21 cellular contexts compared by ENCODE assay signal in the genomic region with DNA sequence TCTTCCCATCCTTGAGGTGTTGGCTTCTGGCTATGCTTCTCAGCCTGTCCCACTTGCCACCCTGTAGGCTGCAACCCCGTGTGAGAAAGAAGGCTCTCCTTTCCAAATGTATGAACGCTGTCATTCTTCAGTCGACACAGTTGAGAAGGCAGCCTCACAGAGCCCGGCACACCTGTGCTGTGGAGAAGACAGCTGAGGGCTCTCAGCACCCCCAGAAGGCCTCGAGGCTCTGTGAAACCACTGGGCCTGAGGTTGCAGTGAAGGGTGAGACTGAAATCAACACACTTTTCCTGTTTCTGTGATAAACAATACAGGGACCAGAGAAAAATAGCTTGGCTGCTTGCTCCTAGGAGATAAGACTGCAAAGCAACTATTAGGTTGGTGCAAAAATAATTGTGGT. TPM values are rescaled to one million over a fixed set of nuclear protein-coding genes. Genes with fewer than 3 reads are reported as not detected.
A peak's percentile ranks its signal among the peaks of the same experiment; 100 is the strongest.
DNase-seq lines count a peak whose midpoint lies in the region; ATAC-seq, FAIRE-seq and TF ChIP-seq lines count a peak whose summit lies in the region.
"Had no signal": no experiment of that assay in that cellular context is flagged by ENCODE, and none has a peak within 500 bp of the region (broad histone marks: within the 10 kb centered on the region; RNA-seq: fewer than 3 reads in every experiment).

No MANE protein-coding gene starts in this region.

- H3K4me3 Mint-ChIP-seq in naive thymus-derived CD4-positive, alpha-beta T cell, result no peak overlapping the region
- no peak overlapping the region for H3K4me3 Mint-ChIP-seq in CD8-positive, alpha-beta T cell
- no peak overlapping the region for H3K4me3 Mint-ChIP-seq in activated naive CD4-positive, alpha-beta T cell treated with anti-CD3 and anti-CD28 coated beads for 36 hours
- H3K4me3 Mint-ChIP-seq: nephron; stimulated activated naive CD8-positive, alpha-beta T cell treated with anti-CD3 and anti-CD28 coated beads, Interleukin-15, Interleukin-2, amounts not matched to agents 100 ng/mL and 50 ng/mL, for 24 hours; T-helper 17 cell had no signal

- no peak overlapping the region for H3K9ac ChIP-seq in GM12878 (ENCODE audit: control insufficient read depth, insufficient read depth, low read length)

- POLR2A ChIA-PET in GM12878 (lab: Charles Lee), result no interaction called here
- POLR2A ChIA-PET in naive thymus-derived CD4-positive, alpha-beta T cell (lab: Charles Lee), result no interaction called here
- POLR2A ChIA-PET in CD8-positive, alpha-beta T cell (lab: Charles Lee), result no interaction called here

- no peak for FAIRE-seq in GM12878 (lab: Jason Lieb, UNC)
- FAIRE-seq: G401.6 had no signal

- 0% methylated on average over 5 of the region's 5 CpGs for WGBS in GM12878 (ENCODE audit: insufficient coverage, insufficient replicate concordance, low lambda C conversion rate, missing lambda C conversion rate)

- in situ Hi-C loops in GM12878 (cut with MboI), result no loop called here

- TF ChIP-seq POLR2A in GM12878 (IDR thresholded peaks at IDR 0.05; ENCODE audit: low read depth, low read length), result no peak

- no peaks in the 10 kb centered on the region for H4K20me1 ChIP-seq in GM12878 (ENCODE audit: control insufficient read depth, insufficient read depth)

- H3K27ac Mint-ChIP-seq in naive thymus-derived CD4-positive, alpha-beta T cell, result no peak overlapping the region
- H3K27ac Mint-ChIP-seq in CD8-positive, alpha-beta T cell, result no peak overlapping the region
- no peak overlapping the region for H3K27ac Mint-ChIP-seq in activated naive CD4-positive, alpha-beta T cell treated with anti-CD3 and anti-CD28 coated beads for 36 hours
- H3K27ac Mint-ChIP-seq: nephron; stimulated activated naive CD8-positive, alpha-beta T cell treated with anti-CD3 and anti-CD28 coated beads, Interleukin-15, Interleukin-2, amounts not matched to agents 100 ng/mL and 50 ng/mL, for 24 hours; T-helper 17 cell had no signal

- RAD21 ChIA-PET in GM12878 (lab: Charles Lee; ENCODE audit: unreplicated experiment), result no interaction called here

- H3K4me2 ChIP-seq in GM12878 (ENCODE audit: control insufficient read depth, insufficient read depth), result peak overlapping the region; percentile 30; the same call in 1 of the 2 replicates
- H3K4me2 ChIP-seq: hepatocyte had no signal

- H3K9me3 ChIP-seq in right atrium auricular region (no peaks in the 10 kb centered on the region), GM12878 (replicated peaks; ENCODE audit: control insufficient read depth, insufficient read depth, low read length) (no peaks in the 10 kb centered on the region)
- no peaks in the 10 kb centered on the region for H3K9me3 ChIP-seq in naive thymus-derived CD4-positive, alpha-beta T cell (ENCODE audit: control insufficient read depth in 2 of 3, low read length in 3 of 3)
- no peaks in the 10 kb centered on the region for H3K9me3 ChIP-seq in CD8-positive, alpha-beta T cell (ENCODE audit: low read length)

- H3K9me3 Mint-ChIP-seq in naive thymus-derived CD4-positive, alpha-beta T cell, result peaks cover 0 to 1% (median 0%) of the 10 kb centered on the region in 11 donors
- no peaks in the 10 kb centered on the region for H3K9me3 Mint-ChIP-seq in CD8-positive, alpha-beta T cell
- no peaks in the 10 kb centered on the region for H3K9me3 Mint-ChIP-seq in activated naive CD4-positive, alpha-beta T cell treated with anti-CD3 and anti-CD28 coated beads for 36 hours
- H3K9me3 Mint-ChIP-seq: CD8-positive, alpha-beta memory T cell; nephron; stimulated activated naive CD8-positive, alpha-beta T cell treated with anti-CD3 and anti-CD28 coated beads, Interleukin-15, Interleukin-2, amounts not matched to agents 100 ng/mL and 50 ng/mL, for 24 hours had no signal

- H3K27me3 ChIP-seq in right atrium auricular region (no peaks in the 10 kb centered on the region), GM12878 (replicated peaks in 1 of 2; ENCODE audit: control insufficient read depth in 2 of 2, insufficient read depth in 2 of 2, low read length in 1 of 2) (no peaks in the 10 kb centered on the region)
- no peaks in the 10 kb centered on the region for H3K27me3 ChIP-seq in naive thymus-derived CD4-positive, alpha-beta T cell (ENCODE audit: control insufficient read depth in 2 of 2, insufficient read depth in 2 of 2, low read length in 2 of 2)
- no peaks in the 10 kb centered on the region for H3K27me3 ChIP-seq in CD8-positive, alpha-beta T cell (ENCODE audit: insufficient read depth, low read length)
- H3K27me3 ChIP-seq: hepatocyte had no signal

- no TSS peak for BruUV-seq in GM12878 (replicated peaks; lab: Mats Ljungman, UMichigan)

- H3K4me1 ChIP-seq in right atrium auricular region, result no peaks in the 10 kb centered on the region
- H3K4me1 ChIP-seq in GM12878 (ENCODE audit: control insufficient read depth, insufficient read depth, low read length), result peaks cover 8% of the 10 kb centered on the region
- no peaks in the 10 kb centered on the region for H3K4me1 ChIP-seq in naive thymus-derived CD4-positive, alpha-beta T cell (ENCODE audit: control insufficient read depth in 2 of 2, insufficient read depth in 2 of 2, low read length in 2 of 2)
- no peaks in the 10 kb centered on the region for H3K4me1 ChIP-seq in CD8-positive, alpha-beta T cell (ENCODE audit: insufficient read depth, low read length)

- intact Hi-C loops in left ventricle myocardium superior (cut with micrococcal nuclease), result no loop called here
- intact Hi-C loops in GM12878 (cut with micrococcal nuclease; ENCODE audit: unreplicated experiment), result no loop called here
- intact Hi-C loops in naive thymus-derived CD4-positive, alpha-beta T cell (cut with micrococcal nuclease), result no loop called here
- intact Hi-C loops in CD8-positive, alpha-beta T cell (cut with DNase I, micrococcal nuclease), result no loop called here
- intact Hi-C loops in activated naive CD4-positive, alpha-beta T cell treated with anti-CD3 and anti-CD28 coated beads for 36 hours (cut with micrococcal nuclease), result no loop called here

- no peaks in the 10 kb centered on the region for H3K36me3 ChIP-seq in right atrium auricular region
- no peaks in the 10 kb centered on the region for H3K36me3 ChIP-seq in GM12878 (ENCODE audit: control insufficient read depth in 2 of 2, insufficient read depth in 2 of 2, low read length in 1 of 2)
- no peaks in the 10 kb centered on the region for H3K36me3 ChIP-seq in naive thymus-derived CD4-positive, alpha-beta T cell (ENCODE audit: control insufficient read depth in 2 of 3, insufficient read depth in 3 of 3, low read length in 3 of 3)
- no peaks in the 10 kb centered on the region for H3K36me3 ChIP-seq in CD8-positive, alpha-beta T cell (ENCODE audit: insufficient read depth, low read length)

- no peak for TF ChIP-seq RAD21 in GM12878 (IDR thresholded peaks at IDR 0.05; ENCODE audit: insufficient read depth, low read depth, low read length)

- SMC1A ChIA-PET in GM12878 (lab: Charles Lee; ENCODE audit: uncharacterized antibody, unreplicated experiment), result interaction anchor here (0.6 kb wide), 1 partner anchor 185 kb away, joined by 3 read pairs; no protein-coding TSS in a partner anchor

- H3K27me3 Mint-ChIP-seq in naive thymus-derived CD4-positive, alpha-beta T cell, result peaks cover 0 to 34% (median 0%) of the 10 kb centered on the region in 5 donors
- no peaks in the 10 kb centered on the region for H3K27me3 Mint-ChIP-seq in CD8-positive, alpha-beta T cell (ENCODE audit: low read depth)
- H3K27me3 Mint-ChIP-seq in activated naive CD4-positive, alpha-beta T cell treated with anti-CD3 and anti-CD28 coated beads for 36 hours (ENCODE audit: low read depth), result no peaks in the 10 kb centered on the region
- H3K27me3 Mint-ChIP-seq: stimulated activated naive CD8-positive, alpha-beta T cell treated with anti-CD3 and anti-CD28 coated beads, Interleukin-15, Interleukin-2, amounts not matched to agents 100 ng/mL and 50 ng/mL, for 24 hours; T-helper 17 cell had no signal

- CTCF ChIA-PET in GM12878 (lab: Yijun Ruan, JAX), result interaction anchor here (1.0 to 3.7 kb wide), 2 partner anchors 11 to 81 kb away, joined by 4 to 14 read pairs; no protein-coding TSS in a partner anchor
- CTCF ChIA-PET in naive thymus-derived CD4-positive, alpha-beta T cell (lab: Charles Lee), result no interaction called here
- CTCF ChIA-PET in CD8-positive, alpha-beta T cell (lab: Charles Lee), result interaction anchor here (1.4 kb wide), 1 partner anchor 11 kb away, joined by 9 read pairs; no protein-coding TSS in a partner anchor
- CTCF ChIA-PET in activated naive CD4-positive, alpha-beta T cell treated with anti-CD3 and anti-CD28 coated beads for 36 hours (lab: Charles Lee), result interaction anchor here (0.8 to 1.0 kb wide), 2 partner anchors 11 to 45 kb away, joined by 3 to 4 read pairs; no protein-coding TSS in a partner anchor

- peaks cover 0 to 4% (median 0%) of the 10 kb centered on the region in 7 donors for H3K4me1 Mint-ChIP-seq in naive thymus-derived CD4-positive, alpha-beta T cell
- H3K4me1 Mint-ChIP-seq in CD8-positive, alpha-beta T cell (ENCODE audit: low read depth), result no peaks in the 10 kb centered on the region
- no peaks in the 10 kb centered on the region for H3K4me1 Mint-ChIP-seq in activated naive CD4-positive, alpha-beta T cell treated with anti-CD3 and anti-CD28 coated beads for 36 hours (ENCODE audit: low read depth)

- H3K27ac ChIP-seq in right atrium auricular region (no peak overlapping the region), GM12878 (ENCODE audit: control insufficient read depth, insufficient read depth) (no peak overlapping the region)
- no peak overlapping the region for H3K27ac ChIP-seq in naive thymus-derived CD4-positive, alpha-beta T cell (ENCODE audit: low read depth, low read length)
- H3K27ac ChIP-seq in CD8-positive, alpha-beta T cell (ENCODE audit: low read depth, low read length), result no peak overlapping the region
- H3K27ac ChIP-seq: hepatocyte had no signal

- ATAC-seq in left ventricle myocardium superior (no peak), HG03196 (IDR thresholded peaks at IDR 0.05; ENCODE audit: unreplicated experiment) (peak; percentile 82), GM12878 (peak; percentile 34; the same call in 1 of the 3 replicates)
- no peak for ATAC-seq in naive thymus-derived CD4-positive, alpha-beta T cell
- ATAC-seq in CD8-positive, alpha-beta T cell, result no peak
- ATAC-seq: sciatic nerve, T-helper 17 cell had no signal

- H3K4me3 ChIP-seq in right atrium auricular region, result no peak overlapping the region
- H3K4me3 ChIP-seq in GM12878, result no peak overlapping the region
- no peak overlapping the region for H3K4me3 ChIP-seq in naive thymus-derived CD4-positive, alpha-beta T cell (ENCODE audit: low read length)
- H3K4me3 ChIP-seq in CD8-positive, alpha-beta T cell (ENCODE audit: low read depth, low read length), result no peak overlapping the region
- H3K4me3 ChIP-seq: hepatocyte had no signal

- DNase-seq in right atrium auricular region (ENCODE audit: low spot score), result peak; percentile 13
- no peak for DNase-seq in left ventricle myocardium superior
- no peak for DNase-seq in GM12878 (ENCODE audit: low read depth, low spot score)
- DNase-seq in naive thymus-derived CD4-positive, alpha-beta T cell, result no peak
- DNase-seq in DMS114 treated with DMSO at 0.1 percent for 48 hours (lab: John Stamatoyannopoulos, UW; ENCODE audit: unreplicated experiment), result no peak
- no peak for DNase-seq in CD8-positive, alpha-beta T cell
- no peak for DNase-seq in activated naive CD4-positive, alpha-beta T cell treated with anti-CD3 and anti-CD28 coated beads for 36 hours
- DNase-seq: activated T-cell treated with anti-CD3 and anti-CD28 coated beads, Interleukin-2, amount 50 U/mL, for 48 hours; CD8-positive, alpha-beta memory T cell; cortex of kidney; NCI-H2029; NCI-H526; T-helper 17 cell had no signal

- no peaks in the 10 kb centered on the region for H3K79me2 ChIP-seq in GM12878 (ENCODE audit: control insufficient read depth, insufficient read depth, low read length)
- H3K79me2 ChIP-seq: hepatocyte had no signal

- TF ChIP-seq CTCF in right atrium auricular region (IDR thresholded peaks at IDR 0.05), result no peak
- TF ChIP-seq CTCF in GM12878 (IDR thresholded peaks at IDR 0.05 in 2 of 3, conservative IDR thresholded peaks at IDR 0.05 in 1 of 3; ENCODE audit: control insufficient read depth in 2 of 3, extremely low read depth in 1 of 3, insufficient read depth in 1 of 3, low read depth in 3 of 3, low read length in 3 of 3), result no peak
- no peak for TF ChIP-seq CTCF in CD8-positive, alpha-beta T cell (IDR thresholded peaks at IDR 0.05)

- H2AFZ ChIP-seq in GM12878 (ENCODE audit: control insufficient read depth, low read depth, low read length), result peak overlapping the region; percentile 41; the same call in 1 of the 2 replicates
- H2AFZ ChIP-seq: hepatocyte had no signal

- no peaks in the 10 kb centered on the region for H3K36me3 Mint-ChIP-seq in naive thymus-derived CD4-positive, alpha-beta T cell
- H3K36me3 Mint-ChIP-seq in CD8-positive, alpha-beta T cell, result no peaks in the 10 kb centered on the region
- no peaks in the 10 kb centered on the region for H3K36me3 Mint-ChIP-seq in activated naive CD4-positive, alpha-beta T cell treated with anti-CD3 and anti-CD28 coated beads for 36 hours (ENCODE audit: low read depth)

- TF ChIP-seq EP300 in GM12878 (IDR thresholded peaks at IDR 0.05; ENCODE audit: borderline replicate concordance in 1 of 2, control insufficient read depth in 1 of 2, low read depth in 2 of 2, low read length in 2 of 2), result no peak

RNA-seq across cellular contexts. Expression of a gene that starts 4.9 kb away (rescaled TPM):
- total RNA-seq in right atrium auricular region (not detected), left ventricle myocardium superior (not detected), GM12878 (2014; rRNA removed) (not detected in 2 replicates), GM12878 (2014; rRNA removed; fragmentation: Illumina TruSeq; extraction: Trizol) (not detected in 2 replicates), GM12878 (2021) (not detected in 2 replicates)
- total RNA-seq in GM12878 (2013; cell fraction: nucleolus; rRNA removed), result not detected in 2 replicates
- not detected for polyA plus RNA-seq in GM12878 (2011; ENCODE audit: low read depth)
- polyA plus RNA-seq in GM12878 (2011; rRNA removed) (not detected in 2 replicates), GM12878 (2014; fragmentation: Illumina TruSeq; extraction: Trizol) (not detected in 2 replicates), GM12878 (2014; fragmentation: Nextera tagmentation; extraction: Ambion mirVana) (not detected), GM12878 (2014; rRNA removed) (not detected in 2 replicates), GM12878 (2016; fragmentation: Nextera tagmentation; extraction: Ambion mirVana) (not detected)
- not detected in 2 replicates for polyA plus RNA-seq in GM12878 (2011; cell fraction: cytosol; rRNA removed)
- polyA plus RNA-seq in GM12878 (2011; cell fraction: nucleus; rRNA removed), result not detected in 2 replicates
- not detected in 2 replicates for polyA plus RNA-seq in GM12878 (2012)
- not detected in 2 replicates for polyA minus RNA-seq in GM12878 (2011; rRNA and poly(A)+ RNA removed)
- not detected in 2 replicates for polyA minus RNA-seq in GM12878 (2011; cell fraction: cytosol; rRNA and poly(A)+ RNA removed)
- not detected in 2 replicates for polyA minus RNA-seq in GM12878 (2011; cell fraction: nucleus; rRNA and poly(A)+ RNA removed)
- total RNA-seq in naive thymus-derived CD4-positive, alpha-beta T cell, result not detected
- not detected for polyA plus RNA-seq in naive thymus-derived CD4-positive, alpha-beta T cell
- not detected for total RNA-seq in CD8-positive, alpha-beta T cell
- total RNA-seq in activated naive CD4-positive, alpha-beta T cell treated with anti-CD3 and anti-CD28 coated beads for 36 hours, result not detected
- total RNA-seq: A172; CD8-positive, alpha-beta memory T cell; LHCN-M2; sciatic nerve; T-helper 17 cell had no signal
- polyA plus RNA-seq: CD8-positive, alpha-beta memory T cell had no signal

RNA-seq across cellular contexts. Expression of a gene that starts 52.8 kb away (rescaled TPM):
- total RNA-seq in right atrium auricular region, result 10 to 100 TPM; 19.6 to 31.3 TPM
- 53.3 TPM for total RNA-seq in left ventricle myocardium superior
- 311 TPM in 2 replicates for total RNA-seq in GM12878 (2013; cell fraction: nucleolus; rRNA removed)
- total RNA-seq in GM12878 (2014; rRNA removed), result 51.3 and 62.8 TPM in 2 replicates
- total RNA-seq in GM12878 (2014; rRNA removed; fragmentation: Illumina TruSeq; extraction: Trizol), result 97.5 and 107 TPM in 2 replicates
- 126 and 129 TPM in 2 replicates for total RNA-seq in GM12878 (2021)
- polyA plus RNA-seq in GM12878 (2011; ENCODE audit: low read depth), result 104 TPM
- 172 and 341 TPM in 2 replicates for polyA plus RNA-seq in GM12878 (2011; rRNA removed)
- polyA plus RNA-seq in GM12878 (2011; cell fraction: cytosol; rRNA removed), result 52.4 and 82.3 TPM in 2 replicates
- polyA plus RNA-seq in GM12878 (2011; cell fraction: nucleus; rRNA removed), result 342 and 344 TPM in 2 replicates
- polyA plus RNA-seq in GM12878 (2012), result 126 and 131 TPM in 2 replicates
- 176 and 255 TPM in 2 replicates for polyA plus RNA-seq in GM12878 (2014; fragmentation: Illumina TruSeq; extraction: Trizol)
- polyA plus RNA-seq in GM12878 (2014; fragmentation: Nextera tagmentation; extraction: Ambion mirVana), result 100 to 1,000 TPM; 133 to 164 TPM
- polyA plus RNA-seq in GM12878 (2014; rRNA removed), result 107 and 145 TPM in 2 replicates
- polyA plus RNA-seq in GM12878 (2016; fragmentation: Nextera tagmentation; extraction: Ambion mirVana), result 100 to 1,000 TPM; 153 to 157 TPM
- polyA minus RNA-seq in GM12878 (2011; rRNA and poly(A)+ RNA removed), result 16.8 and 20.3 TPM in 2 replicates
- 15.5 and 17.3 TPM in 2 replicates for polyA minus RNA-seq in GM12878 (2011; cell fraction: cytosol; rRNA and poly(A)+ RNA removed)
- 86.6 and 99.4 TPM in 2 replicates for polyA minus RNA-seq in GM12878 (2011; cell fraction: nucleus; rRNA and poly(A)+ RNA removed)
- total RNA-seq in naive thymus-derived CD4-positive, alpha-beta T cell, result 100 to 1,000 TPM; 131 to 331 (median 149) TPM
- 10 to 100 TPM; 41.8 to 65.3 TPM for polyA plus RNA-seq in naive thymus-derived CD4-positive, alpha-beta T cell
- total RNA-seq in CD8-positive, alpha-beta T cell, result 10 to 100 TPM; 90.0 to 96.1 TPM
- 100 to 1,000 TPM; 120 to 136 TPM for total RNA-seq in activated naive CD4-positive, alpha-beta T cell treated with anti-CD3 and anti-CD28 coated beads for 36 hours

Comparison
In these comparisons a context has a peak if more than half of its experiments do, and no peak if none do; other contexts are left out.
1. ATAC-seq: peak in HG03196 (single experiment) and GM12878 (single experiment); none in left ventricle myocardium superior (single experiment), naive thymus-derived CD4-positive, alpha-beta T cell (single experiment) and CD8-positive, alpha-beta T cell (single experiment).